Comparison of ENCODE assay signal across 19 cellular contexts in the genomic region with DNA sequence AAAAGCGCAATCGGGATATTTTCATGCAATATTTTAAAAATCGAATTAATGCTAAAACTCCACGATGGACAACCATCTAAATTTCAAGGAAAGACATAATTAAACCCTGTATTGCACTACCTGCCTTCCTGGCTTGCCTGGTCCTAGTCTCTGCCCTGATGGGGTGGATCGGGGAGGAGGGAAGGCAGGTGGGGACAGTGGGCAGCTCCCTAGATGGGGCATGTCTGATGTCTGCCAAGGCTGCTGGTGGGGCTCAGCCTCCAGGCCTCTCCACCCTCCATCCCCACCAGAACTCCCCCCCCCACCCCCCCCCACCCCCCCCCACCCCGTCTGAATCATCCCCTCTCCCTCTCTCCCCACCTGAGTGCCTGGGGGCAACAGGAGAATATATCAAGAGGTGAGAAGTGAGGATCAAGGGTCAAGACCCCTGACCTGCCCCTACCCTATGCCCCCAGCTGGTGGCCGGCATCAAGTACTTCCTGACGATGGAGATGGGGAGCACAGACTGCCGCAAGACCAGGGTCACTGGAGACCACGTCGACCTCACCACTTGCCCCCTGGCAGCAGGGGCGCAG. TPM values are rescaled to one million over a fixed set of nuclear protein-coding genes. Genes with fewer than 3 reads are reported as not detected.
A peak's percentile ranks its signal among the peaks of the same experiment; 100 is the strongest.
DNase-seq lines count a peak whose midpoint lies in the region; ATAC-seq and TF ChIP-seq lines count a peak whose summit lies in the region.
"Had no signal": no experiment of that assay in that cellular context is flagged by ENCODE, and none has a peak within 500 bp of the region (broad histone marks: within the 10 kb centered on the region; RNA-seq: fewer than 3 reads in every experiment).

No MANE protein-coding gene starts in this region.

- TF ChIP-seq POLR2A in upper lobe of left lung (IDR thresholded peaks at IDR 0.05) (no peak), body of pancreas (IDR thresholded peaks at IDR 0.05) (no peak)

- H3K27ac ChIP-seq in RWPE2 (ENCODE audit: poor library complexity, severe bottlenecking): peak overlapping the region; percentile 75
- H3K27ac ChIP-seq in upper lobe of left lung: peak overlapping the region; percentile 50 to 79 (median 74)
- H3K27ac ChIP-seq in body of pancreas: no peak overlapping the region
- H3K27ac ChIP-seq: cardiac muscle cell, Peyer's patch had no signal

- H3K4me3 ChIP-seq in H7 (ENCODE audit: insufficient read depth, low read depth, low read length): no peak overlapping the region; the same call in 1 of the 2 replicates
- H3K4me3 ChIP-seq in RWPE2 (ENCODE audit: severe bottlenecking): no peak overlapping the region
- peak overlapping the region in 1 of 4 donors; percentile 24 for H3K4me3 ChIP-seq in upper lobe of left lung
- no peak overlapping the region for H3K4me3 ChIP-seq in body of pancreas
- H3K4me3 ChIP-seq: cardiac muscle cell had no signal

- TF ChIP-seq CTCF in RWPE2 (IDR thresholded peaks at IDR 0.05; ENCODE audit: poor library complexity, severe bottlenecking) (no peak), upper lobe of left lung (IDR thresholded peaks at IDR 0.05) (no peak), body of pancreas (IDR thresholded peaks at IDR 0.05) (no peak)

- H3K27me3 ChIP-seq in H7 (ENCODE audit: control insufficient read depth, insufficient read depth, low read length) (no peaks in the 10 kb centered on the region; the same call in 1 of the 2 replicates), RWPE2 (ENCODE audit: insufficient read depth, poor library complexity, severe bottlenecking) (no peaks in the 10 kb centered on the region), upper lobe of left lung (peaks cover 0 to 12% (median 5%) of the 10 kb centered on the region in 4 donors), body of pancreas (no peaks in the 10 kb centered on the region)

- H3K9me3 ChIP-seq in RWPE2 (ENCODE audit: severe bottlenecking) (no peaks in the 10 kb centered on the region), upper lobe of left lung (no peaks in the 10 kb centered on the region), body of pancreas (no peaks in the 10 kb centered on the region)
- H3K9me3 ChIP-seq: Peyer's patch had no signal

- no peak for TF ChIP-seq EP300 in upper lobe of left lung (IDR thresholded peaks at IDR 0.05)

- H3K36me3 ChIP-seq in H7 (replicated peaks; ENCODE audit: control insufficient read depth, insufficient read depth, low read length): no peaks in the 10 kb centered on the region
- no peaks in the 10 kb centered on the region for H3K36me3 ChIP-seq in RWPE2 (ENCODE audit: low read depth)
- no peaks in the 10 kb centered on the region for H3K36me3 ChIP-seq in upper lobe of left lung
- H3K36me3 ChIP-seq in body of pancreas (replicated peaks in 1 of 2; ENCODE audit: insufficient read depth in 1 of 2, low read depth in 2 of 2): no peaks in the 10 kb centered on the region
- H3K36me3 ChIP-seq: cardiac muscle cell, Peyer's patch had no signal

- DNase-seq in H7 (peak; percentile 67), RWPE2 (ENCODE audit: low spot score) (no peak), kidney tubule cell (ENCODE audit: low spot score) (peak; percentile 20), upper lobe of left lung (no peak), body of pancreas (no peak), GF-D8 (lab: John Stamatoyannopoulos, UW) (no peak), T-helper 1 cell (no peak)
- DNase-seq: activated CD4-positive, alpha-beta T cell treated with anti-CD3 and anti-CD28 coated beads, Interleukin-2, amount 50 U/mL, for 4 hours; activated gamma-delta T cell treated with Interleukin-2 at 50 U/mL for 16 hours; left cardiac atrium; natural killer cell; NCI-H187; Peyer's patch; stimulated activated CD4-positive, alpha-beta T cell treated with anti-CD3 and anti-CD28 coated beads, Interleukin-1b, Interleukin-23, amount 100 ng/mL, for 48 hours had no signal

- intact Hi-C loops in body of pancreas (cut with DNase I): no loop called here

- 57 to 86% methylated on average over 5 to 12 of the region's 12 CpGs for WGBS in upper lobe of left lung, 2 donors
- WGBS in body of pancreas, 2 donors: 38 to 65% methylated on average over 4 to 11 of the region's 12 CpGs

- H3K4me1 ChIP-seq in RWPE2 (ENCODE audit: insufficient read depth, poor library complexity, severe bottlenecking) (peaks cover 43% of the 10 kb centered on the region), upper lobe of left lung (peaks cover 9 to 30% (median 16%) of the 10 kb centered on the region in 4 donors), body of pancreas (no peaks in the 10 kb centered on the region)

- ATAC-seq in RWPE2 (ENCODE audit: low read depth) (no peak), upper lobe of left lung (ENCODE audit: low FRiP score in 2 of 2) (no peak), body of pancreas (no peak)
- ATAC-seq: left cardiac atrium; stimulated activated memory B cell treated with anti-CD40 and anti-IgM and Interleukin-4, amounts not matched to agents 10 μg/mL and 1 μg/mL and 100 μg/mL, for 72 hours had no signal

RNA-seq across cellular contexts. Expression of gene CST6, which starts 0.7 kb away (rescaled TPM):
- 0.48 TPM in 1 of 2 replicates, not detected in the other for total RNA-seq in H7 (2014; rRNA removed; shearing (Covaris generic))
- 10 to 100 TPM; 12.6 to 68.1 (median 30.5) TPM for total RNA-seq in upper lobe of left lung
- total RNA-seq in body of pancreas: not detected
- total RNA-seq: cardiac muscle cell; natural killer cell; Peyer's patch; SK-MEL-5; T-helper 2 cell treated with Interferon-gamma antibody and Interleukin-4, amounts not matched to agents 100 ng/mL and 5 ng/mL, for 36 hours had no signal

RNA-seq across cellular contexts. Expression of gene BANF1, which starts 10.2 kb away (rescaled TPM):
- 42.8 and 57.4 TPM in 2 replicates for total RNA-seq in H7 (2014; rRNA removed; shearing (Covaris generic))
- total RNA-seq in upper lobe of left lung: 100 to 1,000 TPM in 2 of 6 donors, 10 to 100 TPM in 4; 32.5 to 201 (median 53.8) TPM
- 10 to 100 TPM; 44.4 to 62.3 TPM for total RNA-seq in body of pancreas

RNA-seq across cellular contexts. Expression of gene EIF1AD, which starts 10.5 kb away (rescaled TPM):
- total RNA-seq in H7 (2014; rRNA removed; shearing (Covaris generic)): 37.7 and 39.9 TPM in 2 replicates
- total RNA-seq in upper lobe of left lung: 10 to 100 TPM; 22.8 to 37.4 (median 30.1) TPM
- total RNA-seq in body of pancreas: 10 to 100 TPM in 1 of 2 donors, 1 to 10 TPM in 1; 7.8 to 28.0 TPM

RNA-seq across cellular contexts. Expression of gene CATSPER1, which starts 13.8 kb away (rescaled TPM):
- total RNA-seq in H7 (2014; rRNA removed; shearing (Covaris generic)): not detected in 2 replicates
- total RNA-seq in upper lobe of left lung (1 to 10 TPM in 4 of 6 donors, under 1 TPM in 1, not detected in 1; 0.79 to 6.1 (median 3.0) TPM), body of pancreas (not detected)
- total RNA-seq: cardiac muscle cell, esophagus mucosa, Peyer's patch had no signal

RNA-seq across cellular contexts. Expression of gene GAL3ST3, which starts 36.5 kb away (rescaled TPM):
- total RNA-seq in H7 (2014; rRNA removed; shearing (Covaris generic)): 21.7 and 23.1 TPM in 2 replicates
- total RNA-seq in upper lobe of left lung (1 to 10 TPM in 1 of 6 donors, not detected in 5; 2.4 TPM), body of pancreas (1 to 10 TPM in 1 of 2 donors, under 1 TPM in 1; 0.66 to 2.6 TPM)
- total RNA-seq: esophagus mucosa; natural killer cell; Peyer's patch; SK-MEL-5; T-helper 2 cell treated with Interferon-gamma antibody and Interleukin-4, amounts not matched to agents 100 ng/mL and 5 ng/mL, for 36 hours had no signal

Comparison
In these comparisons a context has a peak if more than half of its experiments do, and no peak if none do; other contexts are left out.
1. DNase-seq: peak in H7 (single experiment) and kidney tubule cell (single experiment); none in RWPE2 (single experiment), upper lobe of left lung (0 of 2), body of pancreas (0 of 4), GF-D8 (single experiment) and T-helper 1 cell (0 of 5).
2. H3K27ac ChIP-seq: peak in RWPE2 (single experiment) and upper lobe of left lung (4 of 4); none in body of pancreas (0 of 4).